3 cellular contexts compared by ENCODE assay signal in genomic region chr2:96066511-96066910, GRCh38. TPM values are rescaled to one million over a fixed set of nuclear protein-coding genes. Genes with fewer than 3 reads are reported as not detected.
"Had no signal": no experiment of that assay in that cellular context is flagged by ENCODE, and none has a peak within 500 bp of the region (broad histone marks: within the 10 kb centered on the region; RNA-seq: fewer than 3 reads in every experiment).

No MANE protein-coding gene starts in this region.

RNA-seq across cellular contexts. Expression of gene ADRA2B, which starts 49.9 kb away (rescaled TPM):
- total RNA-seq: astrocyte, bronchial epithelial cell, cerebellum had no signal
